Comparison of ENCODE assay signal across 1 cellular context in the genomic region with DNA sequence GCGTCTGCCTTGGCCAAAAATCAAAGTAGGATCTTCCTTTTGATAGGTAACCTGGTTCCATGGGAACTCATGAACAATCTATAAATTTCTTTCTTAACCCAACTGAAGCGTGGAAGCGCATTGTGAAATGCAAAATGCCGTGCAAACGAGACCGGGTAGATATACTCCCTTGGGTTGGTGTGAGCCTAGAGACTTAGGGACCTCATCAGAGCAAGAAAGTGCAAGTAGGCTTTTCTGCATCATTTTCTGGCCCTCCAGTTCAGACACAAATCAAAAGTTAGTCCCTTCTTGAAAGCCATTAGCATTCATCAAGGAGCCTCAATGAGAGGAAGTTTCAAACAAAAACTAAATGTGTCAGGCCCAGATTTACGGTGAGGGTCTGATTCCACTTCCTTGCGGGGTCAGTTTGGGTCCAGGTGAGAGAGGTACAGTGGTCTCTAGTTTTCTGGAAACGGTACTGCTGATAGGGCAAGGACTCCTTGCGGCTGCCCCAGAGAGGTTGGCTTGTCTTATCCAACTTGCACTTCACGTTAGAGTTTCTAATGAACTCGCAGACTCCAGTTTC.
TF ChIP-seq lines count a peak whose summit lies in the region.

No MANE protein-coding gene starts in this region.

TF ChIP-seq in H1, 55 proteins besides CTCF, POLR2A, EP300 and RAD21:
- TF ChIP-seq PHF8 (conservative IDR thresholded peaks at IDR 0.05; ENCODE audit: low read depth, low read length) = peak; percentile 15; the same call in 1 of the 2 replicates
- no peak for TF ChIP-seq CHD2 (IDR thresholded peaks at IDR 0.05; ENCODE audit: low read length)
